Comparison of ENCODE assay signal across 8 cellular contexts in genomic region chr11:9231848-9232177, GRCh38. TPM values are rescaled to one million over a fixed set of nuclear protein-coding genes. Genes with fewer than 3 reads are reported as not detected.
DNase-seq lines count a peak whose midpoint lies in the region; ATAC-seq lines count a peak whose summit lies in the region.

No MANE protein-coding gene starts in this region.

- WGBS in aorta, 2 donors = 0% methylated on average over 1 of the region's 1 CpG

- peak overlapping the region; percentile 55 for H3K27ac ChIP-seq in KOPT-K1 (ENCODE audit: low read depth, low read length, poor library complexity, severe bottlenecking)
- peak overlapping the region; percentile 98 for H3K27ac ChIP-seq in caudate nucleus (ENCODE audit: low read depth, low read length)
- peak overlapping the region; percentile 0 for H3K27ac ChIP-seq in muscle layer of colon (ENCODE audit: low read depth, low read length)
- no peak overlapping the region for H3K27ac ChIP-seq in aorta (ENCODE audit: low read depth in 1 of 2, low read length in 2 of 2)

- H3K4me1 ChIP-seq in muscle layer of colon (ENCODE audit: insufficient read depth, low read length) (peaks cover 5% of the 10 kb centered on the region), aorta (ENCODE audit: control insufficient read depth in 1 of 2, insufficient read depth in 2 of 2, low read length in 2 of 2) (peaks cover 0 to 8% of the 10 kb centered on the region in 2 donors)

- ATAC-seq in GM18502 (IDR thresholded peaks at IDR 0.05; ENCODE audit: poor library complexity, unreplicated experiment) (peak; percentile 45), aorta (ENCODE audit: low FRiP score) (no peak)

- H3K27me3 ChIP-seq in muscle layer of colon (ENCODE audit: control insufficient read depth in 1 of 2, insufficient read depth in 2 of 2, low read length in 2 of 2) (no peaks in the 10 kb centered on the region), aorta (ENCODE audit: control insufficient read depth in 1 of 2, insufficient read depth in 2 of 2, low read length in 1 of 2) (no peaks in the 10 kb centered on the region)

- H3K9ac ChIP-seq in muscle layer of colon (ENCODE audit: low read length) = no peak overlapping the region

- intact Hi-C loops in aorta (cut with DNase I) = no loop called here

- H3K4me3 ChIP-seq in muscle layer of colon (ENCODE audit: low read depth in 1 of 2, low read length in 2 of 2) (no peak overlapping the region), aorta (ENCODE audit: low read length in 2 of 2) (peak overlapping the region in 1 of 2 donors; percentile 24)

- H3K9me3 ChIP-seq in KOPT-K1 (ENCODE audit: insufficient read depth, low read length, poor library complexity, severe bottlenecking) (peaks cover 21% of the 10 kb centered on the region), muscle layer of colon (ENCODE audit: low read length) (no peaks in the 10 kb centered on the region), aorta (ENCODE audit: control insufficient read depth, low read length) (no peaks in the 10 kb centered on the region)

- 0 out of 2 replicates have a peak, but pooled peaks cover 8% of the 10 kb centered on the region for H3K36me3 ChIP-seq in KOPT-K1 (ENCODE audit: insufficient read depth, low read length)
- H3K36me3 ChIP-seq in muscle layer of colon (ENCODE audit: insufficient read depth, low read length) = no peaks in the 10 kb centered on the region
- no peaks in the 10 kb centered on the region for H3K36me3 ChIP-seq in aorta (ENCODE audit: control insufficient read depth in 1 of 2, insufficient read depth in 2 of 2, low read length in 1 of 2)

- DNase-seq in caudate nucleus (lab: John Stamatoyannopoulos, UW) = peak in 20 of 61 donors; percentile 1 to 67 (median 19)
- DNase-seq in stimulated activated CD4-positive, alpha-beta T cell treated with anti-CD3 and anti-CD28 coated beads, Interleukin-4, amount 100 ng/mL, for 24 hours = no peak
- DNase-seq in aorta = no peak
- no peak for DNase-seq in activated CD4-positive, alpha-beta T cell treated with anti-CD3 and anti-CD28 coated beads, Interleukin-2, amount 50 U/mL, for 1 hour
- DNase-seq in stimulated activated CD4-positive, alpha-beta T cell treated with anti-CD3 and anti-CD28 coated beads, Interleukin-15, amount 100 ng/mL, for 24 hours = no peak

RNA-seq across cellular contexts. Expression of gene DENND5A, which starts 33.3 kb away (rescaled TPM):
- total RNA-seq in aorta = 100 to 1,000 TPM; 129 to 155 TPM
- 10 to 100 TPM; 56.0 to 63.5 TPM for polyA plus RNA-seq in aorta

Comparison
In these comparisons a context has a peak if more than half of its experiments do, and no peak if none do; other contexts are left out.
1. H3K27ac ChIP-seq: peak in KOPT-K1 (single experiment), caudate nucleus (single experiment) and muscle layer of colon (single experiment); none in aorta (0 of 2).